ENCODE assay signal across 8 cellular contexts in genomic region chr12:75479963-75480461, GRCh38.
DNase-seq lines count a peak whose midpoint lies in the region; ATAC-seq and TF ChIP-seq lines count a peak whose summit lies in the region.

No MANE protein-coding gene starts in this region.

- H3K36me3 ChIP-seq in duodenal mucosa (ENCODE audit: control insufficient read depth in 1 of 2, insufficient read depth in 2 of 2, low read length in 2 of 2) (no peaks in the 10 kb centered on the region), neutrophil (peaks cover 24% of the 10 kb centered on the region)

- H3K9ac ChIP-seq in duodenal mucosa (ENCODE audit: low read depth in 1 of 2, low read length in 2 of 2), result peak overlapping the region; percentile 15 to 60

- no peaks in the 10 kb centered on the region for H3K9me3 ChIP-seq in duodenal mucosa (ENCODE audit: control insufficient read depth in 1 of 2, low read length in 2 of 2)
- no peaks in the 10 kb centered on the region for H3K9me3 ChIP-seq in neutrophil

- H3K4me1 ChIP-seq in duodenal mucosa (ENCODE audit: control insufficient read depth in 1 of 2, insufficient read depth in 2 of 2, low read length in 2 of 2) (peaks cover 0 to 6% of the 10 kb centered on the region in 2 donors), neutrophil (ENCODE audit: control insufficient read depth in 1 of 2, insufficient read depth in 1 of 2, low read depth in 1 of 2, low read length in 1 of 2) (peaks cover 72 to 81% of the 10 kb centered on the region in 2 experiments)

- H3K27ac ChIP-seq in duodenal mucosa (ENCODE audit: low read depth, low read length) (no peak overlapping the region), neutrophil (peak overlapping the region; percentile 94)

- peak; percentile 48 for DNase-seq in ELR (ENCODE audit: low read depth)
- DNase-seq in NAMALWA (ENCODE audit: low spot score), result peak; percentile 16
- DNase-seq in NCI-H345 treated with DMSO at 0.1 percent for 48 hours (lab: John Stamatoyannopoulos, UW; ENCODE audit: unreplicated experiment), result no peak
- no peak for DNase-seq in D341Med (ENCODE audit: low spot score)
- DNase-seq in NCI-H2081 treated with DMSO at 0.1 percent for 48 hours (lab: John Stamatoyannopoulos, UW), result no peak

- TF ChIP-seq CTCF in neutrophil (IDR thresholded peaks at IDR 0.05), result no peak

- peak; percentile 45 for ATAC-seq in GM21723 (IDR thresholded peaks at IDR 0.05; ENCODE audit: unreplicated experiment)

- no peaks in the 10 kb centered on the region for H3K27me3 ChIP-seq in duodenal mucosa (ENCODE audit: control insufficient read depth in 1 of 2, insufficient read depth in 2 of 2, low read length in 2 of 2)
- no peaks in the 10 kb centered on the region for H3K27me3 ChIP-seq in neutrophil

- H3K4me3 ChIP-seq in duodenal mucosa (ENCODE audit: low read depth in 1 of 2, low read length in 2 of 2), result peak overlapping the region; percentile 67 to 68
- peak overlapping the region; percentile 75 to 84 for H3K4me3 ChIP-seq in neutrophil (ENCODE audit: low read depth in 1 of 2, low read length in 1 of 2)

Comparison
In these comparisons a context has a peak if more than half of its experiments do, and no peak if none do; other contexts are left out.
1. DNase-seq: peak in ELR (single experiment) and NAMALWA (single experiment); none in NCI-H345 treated with DMSO at 0.1 percent for 48 hours (single experiment), D341Med (single experiment) and NCI-H2081 treated with DMSO at 0.1 percent for 48 hours (single experiment).